8 cellular contexts compared by ENCODE assay signal in genomic region chr1:38005195-38006007, GRCh38. TPM values are rescaled to one million over a fixed set of nuclear protein-coding genes. Genes with fewer than 3 reads are reported as not detected.
DNase-seq lines count a peak whose midpoint lies in the region; ATAC-seq and TF ChIP-seq lines count a peak whose summit lies in the region.

FHL3 (minus strand) TSS chr1:38005514; CDS start chr1:37999412, 6,102 bp downstream.

- 0% methylated on average over 1 of the region's 83 CpGs for WGBS in mammary epithelial cell (ENCODE audit: low coverage, missing lambda C conversion rate)

- H3K9me3 ChIP-seq in ES-I3 (ENCODE audit: control insufficient read depth, insufficient read depth, low read length) (no peaks in the 10 kb centered on the region), HUES48 (ENCODE audit: control insufficient read depth, insufficient read depth, low read length) (no peaks in the 10 kb centered on the region), mammary epithelial cell (replicated peaks; ENCODE audit: insufficient read depth, low read length) (no peaks in the 10 kb centered on the region)

- peak within 1 kb of the TSS; percentile 91 for H3K4me2 ChIP-seq in mammary epithelial cell (ENCODE audit: insufficient read depth, low read depth, low read length)

- ATAC-seq in GM21447 (IDR thresholded peaks at IDR 0.05; ENCODE audit: unreplicated experiment) (no peak), GM18868 (IDR thresholded peaks at IDR 0.05; ENCODE audit: unreplicated experiment) (no peak)

- no TSS peak for BruUV-seq in mammary epithelial cell (replicated peaks; lab: Mats Ljungman, UMichigan)

- CTCF ChIA-PET in mammary epithelial cell (lab: Charles Lee; ENCODE audit: low non-redundant PET), result no interaction called here

- DNase-seq in mammary epithelial cell (no peak), islet precursor cell (peak; percentile 94)
- DNase-seq in stimulated activated CD4-positive, alpha-beta T cell treated with anti-CD3 and anti-CD28 coated beads, Interleukin-2, amount 100 ng/mL, for 24 hours, result peak; percentile 56 to 74

- H3K9ac ChIP-seq in ES-I3 (ENCODE audit: low read depth, low read length), result peak within 1 kb of the TSS; percentile 85
- peak within 1 kb of the TSS; percentile 32 for H3K9ac ChIP-seq in HUES48 (ENCODE audit: low read depth, low read length)
- H3K9ac ChIP-seq in mammary epithelial cell (ENCODE audit: insufficient read depth, low read length), result peak within 1 kb of the TSS; percentile 66

- intact Hi-C loops in T-helper 1 cell treated with Interleukin-12 subunit alpha and Interleukin-12 subunit beta and Interleukin-4 antibody, amounts not matched to agents 30 ng/mL and 1 ng/mL, for 36 hours (cut with micrococcal nuclease), result loop anchor here (1.0 to 2.0 kb wide), 2 partner anchors 13 to 74 kb away; no protein-coding TSS in a partner anchor
- intact Hi-C loops in mammary epithelial cell (cut with micrococcal nuclease), result no loop called here

- H3K4me1 ChIP-seq in ES-I3 (ENCODE audit: insufficient read depth, low read length) (peaks cover 30% of the 10 kb centered on the region; the same call in 1 of the 2 replicates), HUES48 (ENCODE audit: control insufficient read depth, insufficient read depth, low read length) (peaks cover 46% of the 10 kb centered on the region), mammary epithelial cell (ENCODE audit: insufficient read depth, low read length) (peaks cover 33% of the 10 kb centered on the region)

- TF ChIP-seq CTCF in mammary epithelial cell (conservative IDR thresholded peaks at IDR 0.05 in 1 of 2, IDR thresholded peaks at IDR 0.05 in 1 of 2; ENCODE audit: extremely low read depth in 1 of 2, insufficient read depth in 1 of 2, low read depth in 1 of 2, low read length in 2 of 2), result no peak

- dilution Hi-C loops in mammary epithelial cell (cut with HindIII; ENCODE audit: low sequenced_read_pairs), result no loop called here

- H3K27me3 ChIP-seq in HUES48 (ENCODE audit: control insufficient read depth, insufficient read depth, low read length) (no peaks in the 10 kb centered on the region), mammary epithelial cell (ENCODE audit: insufficient read depth, low read length) (no peaks in the 10 kb centered on the region)

- in situ Hi-C loops in mammary epithelial cell (cut with MboI; ENCODE audit: low sequenced_read_pairs in 2 of 2), result no loop called here

- H2AFZ ChIP-seq in mammary epithelial cell (ENCODE audit: low read depth, low read length), result peak within 1 kb of the TSS; percentile 63

- H3K79me2 ChIP-seq in mammary epithelial cell (ENCODE audit: insufficient read depth, low read length), result peaks cover 38% of the 10 kb centered on the region

- no peaks in the 10 kb centered on the region for H4K20me1 ChIP-seq in mammary epithelial cell (ENCODE audit: insufficient read depth, low read length)

- H3K4me3 ChIP-seq in HUES48 (ENCODE audit: low read depth, low read length) (peak within 1 kb of the TSS; percentile 71), mammary epithelial cell (replicated peaks in 1 of 3; ENCODE audit: insufficient read depth in 1 of 3, low read depth in 2 of 3, low read length in 3 of 3) (peak within 1 kb of the TSS; percentile 49 to 74 (median 57))

- no peaks in the 10 kb centered on the region for H3K36me3 ChIP-seq in ES-I3 (ENCODE audit: insufficient read depth, low read length)
- no peaks in the 10 kb centered on the region for H3K36me3 ChIP-seq in HUES48 (ENCODE audit: control insufficient read depth, insufficient read depth, low read length)
- no peaks in the 10 kb centered on the region for H3K36me3 ChIP-seq in mammary epithelial cell (ENCODE audit: insufficient read depth, low read length)

- H3K27ac ChIP-seq in HUES48 (ENCODE audit: low read depth, low read length) (peak within 1 kb of the TSS; percentile 26), mammary epithelial cell (ENCODE audit: insufficient read depth, low read depth, low read length) (peak within 1 kb of the TSS; percentile 41)

RNA-seq across cellular contexts. Expression of gene FHL3, which starts in this region (rescaled TPM):
- total RNA-seq in T-helper 1 cell treated with Interleukin-12 subunit alpha and Interleukin-12 subunit beta and Interleukin-4 antibody, amounts not matched to agents 30 ng/mL and 1 ng/mL, for 36 hours, result 12.6 and 14.0 TPM in 2 replicates
- 10 to 100 TPM; 21.5 to 29.0 TPM for total RNA-seq in mammary epithelial cell
- polyA plus RNA-seq in mammary epithelial cell, result 15.6 TPM
- 77.3 TPM for polyA minus RNA-seq in mammary epithelial cell

Comparison
In these comparisons a context has a peak if more than half of its experiments do, and no peak if none do; other contexts are left out.
1. H3K9ac ChIP-seq: peak in every context shown above with its lines; median percentile 85 in ES-I3; 66 in mammary epithelial cell; 32 in HUES48.